In the genomic region with DNA sequence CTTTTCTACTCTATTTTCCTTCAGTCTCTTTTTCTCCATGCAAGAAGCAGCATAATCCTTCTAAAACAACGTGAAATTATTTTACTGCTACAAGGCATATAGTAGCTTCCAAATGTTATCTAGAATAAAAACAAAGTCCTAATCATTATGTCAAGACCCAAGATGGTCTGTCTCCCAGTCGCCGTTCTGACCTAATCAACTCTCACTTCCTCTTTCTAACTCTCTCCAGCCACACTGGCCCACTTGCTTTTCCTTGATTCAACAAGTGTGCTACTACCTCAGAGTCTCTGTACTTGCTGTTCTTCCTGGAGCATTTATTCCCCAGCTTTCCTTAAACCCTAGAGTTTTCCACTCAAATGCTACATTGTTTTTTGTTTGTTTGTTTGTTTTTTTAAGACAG, we compare ENCODE assay signal across 12 cellular contexts.
DNase-seq lines count a peak whose midpoint lies in the region; ATAC-seq, FAIRE-seq and TF ChIP-seq lines count a peak whose summit lies in the region.
"Had no signal": no experiment of that assay in that cellular context is flagged by ENCODE, and none has a peak within 500 bp of the region (broad histone marks: within the 10 kb centered on the region; RNA-seq: fewer than 3 reads in every experiment).

No MANE protein-coding gene starts in this region.

- no peaks in the 10 kb centered on the region for H3K36me3 ChIP-seq in GM12878 (ENCODE audit: control insufficient read depth in 2 of 2, insufficient read depth in 2 of 2, low read length in 1 of 2)
- H3K36me3 ChIP-seq: tibial artery had no signal

- RAD21 ChIA-PET in GM12878 (lab: Charles Lee; ENCODE audit: unreplicated experiment): no interaction called here

- ATAC-seq in GM18909 (IDR thresholded peaks at IDR 0.05; ENCODE audit: poor library complexity, unreplicated experiment): peak; percentile 90
- ATAC-seq in GM21825 (IDR thresholded peaks at IDR 0.05; ENCODE audit: unreplicated experiment): peak; percentile 88
- ATAC-seq in HG03432 (IDR thresholded peaks at IDR 0.05; ENCODE audit: unreplicated experiment): peak; percentile 86
- ATAC-seq in GM12878: peak; percentile 97
- no peak for ATAC-seq in GM21447 (IDR thresholded peaks at IDR 0.05; ENCODE audit: unreplicated experiment)
- ATAC-seq: body of pancreas had no signal

- SMC1A ChIA-PET in GM12878 (lab: Charles Lee; ENCODE audit: uncharacterized antibody, unreplicated experiment): interaction anchor here (0.7 to 1.0 kb wide), 2 partner anchors 39 to 222 kb away, joined by 3 read pairs; no protein-coding TSS in a partner anchor

- no peak overlapping the region for H3K4me2 ChIP-seq in GM12878 (ENCODE audit: control insufficient read depth, insufficient read depth)
- H3K4me2 ChIP-seq: hepatocyte had no signal

- no peak for TF ChIP-seq RAD21 in GM12878 (IDR thresholded peaks at IDR 0.05; ENCODE audit: insufficient read depth, low read depth, low read length)

- no peak for TF ChIP-seq POLR2A in GM12878 (IDR thresholded peaks at IDR 0.05; ENCODE audit: low read depth, low read length)

- H3K4me1 ChIP-seq in GM12878 (ENCODE audit: control insufficient read depth, insufficient read depth, low read length): no peaks in the 10 kb centered on the region
- H3K4me1 ChIP-seq: body of pancreas, tibial artery had no signal

- H3K4me3 ChIP-seq in GM12878: no peak overlapping the region
- H3K4me3 ChIP-seq: body of pancreas, hepatocyte, tibial artery had no signal

- in situ Hi-C loops in GM12878 (cut with MboI): no loop called here

- no peak for TF ChIP-seq CTCF in GM12878 (IDR thresholded peaks at IDR 0.05 in 2 of 3, conservative IDR thresholded peaks at IDR 0.05 in 1 of 3; ENCODE audit: control insufficient read depth in 2 of 3, extremely low read depth in 1 of 3, insufficient read depth in 1 of 3, low read depth in 3 of 3, low read length in 3 of 3)

- H2AFZ ChIP-seq in GM12878 (ENCODE audit: control insufficient read depth, low read depth, low read length): no peak overlapping the region
- H2AFZ ChIP-seq: hepatocyte had no signal

- BruUV-seq in GM12878 (replicated peaks; lab: Mats Ljungman, UMichigan): no TSS peak

- no peak overlapping the region for H3K9ac ChIP-seq in GM12878 (ENCODE audit: control insufficient read depth, insufficient read depth, low read length)

- DNase-seq in GM12878 (ENCODE audit: low read depth, low spot score): no peak
- DNase-seq in activated CD4-positive, alpha-beta T cell treated with anti-CD3 and anti-CD28 coated beads for 48 hours: no peak
- DNase-seq in stimulated activated naive CD4-positive, alpha-beta T cell (lab: John Stamatoyannopoulos, UW): no peak
- DNase-seq in caudate nucleus (lab: John Stamatoyannopoulos, UW): no peak
- DNase-seq: body of pancreas, tibial artery had no signal

- FAIRE-seq in GM12878 (lab: Jason Lieb, UNC): peak; percentile 44
- FAIRE-seq: endometrium had no signal

- H3K27me3 ChIP-seq in GM12878 (replicated peaks in 1 of 2; ENCODE audit: control insufficient read depth in 2 of 2, insufficient read depth in 2 of 2, low read length in 1 of 2): no peaks in the 10 kb centered on the region
- H3K27me3 ChIP-seq: body of pancreas, hepatocyte, tibial artery had no signal

- H3K27ac ChIP-seq in GM12878 (ENCODE audit: control insufficient read depth, insufficient read depth) (no peak overlapping the region), caudate nucleus (ENCODE audit: low read depth, low read length) (no peak overlapping the region)
- H3K27ac ChIP-seq: body of pancreas, hepatocyte, tibial artery had no signal

- POLR2A ChIA-PET in GM12878 (lab: Charles Lee): no interaction called here

- peak in 1 of 2 experiments; percentile 35; a peak in 1 of 4 replicates for TF ChIP-seq EP300 in GM12878 (IDR thresholded peaks at IDR 0.05; ENCODE audit: borderline replicate concordance in 1 of 2, control insufficient read depth in 1 of 2, low read depth in 2 of 2, low read length in 2 of 2)

- WGBS in GM12878 (ENCODE audit: insufficient coverage, insufficient replicate concordance, low lambda C conversion rate, missing lambda C conversion rate): 22% methylated on average over 3 of the region's 3 CpGs

- intact Hi-C loops in GM12878 (cut with micrococcal nuclease; ENCODE audit: unreplicated experiment): no loop called here

- no peaks in the 10 kb centered on the region for H4K20me1 ChIP-seq in GM12878 (ENCODE audit: control insufficient read depth, insufficient read depth)

- no peaks in the 10 kb centered on the region for H3K9me3 ChIP-seq in GM12878 (replicated peaks; ENCODE audit: control insufficient read depth, insufficient read depth, low read length)
- H3K9me3 ChIP-seq: body of pancreas, tibial artery had no signal

- CTCF ChIA-PET in GM12878 (lab: Yijun Ruan, JAX): no interaction called here

- no peaks in the 10 kb centered on the region for H3K79me2 ChIP-seq in GM12878 (ENCODE audit: control insufficient read depth, insufficient read depth, low read length)
- H3K79me2 ChIP-seq: hepatocyte had no signal

TF ChIP-seq in GM12878, 131 proteins besides CTCF, POLR2A, EP300 and RAD21 (continues in another document):
- TF ChIP-seq SPI1 (IDR thresholded peaks at IDR 0.05; ENCODE audit: borderline replicate concordance, insufficient read depth, low read depth, low read length): peak; percentile 97
- TF ChIP-seq, protein P1, sequence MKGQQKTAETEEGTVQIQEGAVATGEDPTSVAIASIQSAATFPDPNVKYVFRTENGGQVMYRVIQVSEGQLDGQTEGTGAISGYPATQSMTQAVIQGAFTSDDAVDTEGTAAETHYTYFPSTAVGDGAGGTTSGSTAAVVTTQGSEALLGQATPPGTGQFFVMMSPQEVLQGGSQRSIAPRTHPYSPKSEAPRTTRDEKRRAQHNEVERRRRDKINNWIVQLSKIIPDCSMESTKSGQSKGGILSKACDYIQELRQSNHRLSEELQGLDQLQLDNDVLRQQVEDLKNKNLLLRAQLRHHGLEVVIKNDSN (IDR thresholded peaks at IDR 0.05; ENCODE audit: borderline replicate concordance, extremely low read length, insufficient read depth, low read depth, low read length): no peak
- peak; percentile 80 for TF ChIP-seq IRF4 (IDR thresholded peaks at IDR 0.05; ENCODE audit: low read depth, low read length)
- peak; percentile 57 for TF ChIP-seq ATF7 (IDR thresholded peaks at IDR 0.05; ENCODE audit: low read depth)
- TF ChIP-seq, protein P2, sequence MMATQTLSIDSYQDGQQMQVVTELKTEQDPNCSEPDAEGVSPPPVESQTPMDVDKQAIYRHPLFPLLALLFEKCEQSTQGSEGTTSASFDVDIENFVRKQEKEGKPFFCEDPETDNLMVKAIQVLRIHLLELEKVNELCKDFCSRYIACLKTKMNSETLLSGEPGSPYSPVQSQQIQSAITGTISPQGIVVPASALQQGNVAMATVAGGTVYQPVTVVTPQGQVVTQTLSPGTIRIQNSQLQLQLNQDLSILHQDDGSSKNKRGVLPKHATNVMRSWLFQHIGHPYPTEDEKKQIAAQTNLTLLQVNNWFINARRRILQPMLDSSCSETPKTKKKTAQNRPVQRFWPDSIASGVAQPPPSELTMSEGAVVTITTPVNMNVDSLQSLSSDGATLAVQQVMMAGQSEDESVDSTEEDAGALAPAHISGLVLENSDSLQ (IDR thresholded peaks at IDR 0.05): no peak
- TF ChIP-seq CREM (IDR thresholded peaks at IDR 0.05; ENCODE audit: low read depth): peak; percentile 49; the same call in 1 of the 2 replicates
- 0 out of 2 replicates have a peak, but pooled peaks have one; percentile 11 for TF ChIP-seq TCF12 (IDR thresholded peaks at IDR 0.05; ENCODE audit: low read depth, low read length)
- peak; percentile 58; the same call in 1 of the 2 replicates for TF ChIP-seq NR2F1 (conservative IDR thresholded peaks at IDR 0.05)
- TF ChIP-seq IKZF2 (IDR thresholded peaks at IDR 0.05): peak; percentile 28 to 43; a peak in 1 of 4 replicates
- no peak for TF ChIP-seq RAD51 (IDR thresholded peaks at IDR 0.05)
- peak; percentile 53; the same call in 1 of the 2 replicates for TF ChIP-seq DPF2 (IDR thresholded peaks at IDR 0.05)
- TF ChIP-seq JUNB (IDR thresholded peaks at IDR 0.05): no peak
- TF ChIP-seq CBFB (IDR thresholded peaks at IDR 0.05; ENCODE audit: low read depth): no peak
- TF ChIP-seq NFIC (IDR thresholded peaks at IDR 0.05; ENCODE audit: low read depth, low read length): 0 out of 2 replicates have a peak, but pooled peaks have one; percentile 29
- TF ChIP-seq MTA2 (IDR thresholded peaks at IDR 0.05; ENCODE audit: low read depth): peak; percentile 34; the same call in 1 of the 2 replicates
- peak; percentile 49 for TF ChIP-seq RUNX3 (IDR thresholded peaks at IDR 0.05; ENCODE audit: low read length)
- TF ChIP-seq BCL11A (IDR thresholded peaks at IDR 0.05; ENCODE audit: low read depth, low read length): peak; percentile 33; the same call in 1 of the 2 replicates
- peak; percentile 42; the same call in 1 of the 2 replicates for TF ChIP-seq EED (IDR thresholded peaks at IDR 0.05; ENCODE audit: low read depth)
- TF ChIP-seq BACH1 (IDR thresholded peaks at IDR 0.05; ENCODE audit: borderline replicate concordance): no peak
